Comparison of ENCODE assay signal across 15 cellular contexts in the genomic region with DNA sequence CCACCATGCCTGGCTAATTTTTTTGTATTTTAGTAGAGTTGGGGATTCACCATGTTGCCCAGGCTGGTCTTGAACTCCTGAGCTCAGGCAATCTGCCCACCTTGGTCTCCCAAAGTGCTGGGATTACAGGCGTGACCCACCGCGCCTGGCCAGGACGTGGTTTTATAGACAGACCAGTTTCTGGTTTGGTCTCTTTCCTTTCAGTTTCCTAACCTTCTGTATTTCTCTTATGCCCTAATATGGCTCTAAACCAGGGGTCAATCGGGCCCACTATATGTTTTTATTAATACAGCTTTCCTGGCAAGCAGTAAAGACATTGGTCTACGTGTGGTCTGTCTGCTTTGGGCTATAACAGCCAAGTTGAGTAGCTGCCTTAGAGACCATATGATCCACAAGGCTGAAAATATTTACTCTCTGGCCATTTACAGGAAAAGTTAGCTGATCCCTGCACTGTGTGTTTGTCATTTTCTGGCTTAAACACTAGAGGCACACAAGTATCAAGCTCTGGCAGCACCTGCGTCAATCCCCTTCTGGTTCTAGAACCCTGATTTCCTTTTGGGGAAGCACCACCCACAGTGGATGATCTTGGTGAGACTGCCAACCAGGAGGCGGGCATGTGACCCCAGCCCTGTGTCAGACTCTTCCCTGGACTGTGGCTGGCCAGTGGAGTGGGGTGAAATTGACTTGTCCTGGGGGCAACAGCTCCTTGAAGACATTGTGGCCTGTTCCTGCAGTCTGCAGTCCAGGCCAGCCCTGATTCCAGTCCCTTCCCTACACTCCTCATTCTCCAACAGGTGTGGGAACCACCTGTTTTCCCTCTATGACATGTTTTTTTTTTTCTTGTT.
"Had no signal": no experiment of that assay in that cellular context is flagged by ENCODE, and none has a peak within 500 bp of the region (broad histone marks: within the 10 kb centered on the region; RNA-seq: fewer than 3 reads in every experiment).

No MANE protein-coding gene starts in this region.

- H3K4me1 ChIP-seq: foreskin keratinocyte had no signal

- H3K27ac ChIP-seq: brain microvascular endothelial cell, foreskin keratinocyte, suprapubic skin had no signal

- FAIRE-seq: small intestine had no signal

- DNase-seq: activated CD4-positive, CD25-positive, alpha-beta regulatory T cell treated with anti-CD3 and anti-CD28 coated beads, Interleukin-2, amount 50 U/mL, for 72 hours; activated naive CD4-positive, alpha-beta T cell treated with Interleukin-2 at 50 U/mL for 16 hours; anterior cingulate cortex; brain microvascular endothelial cell; effector memory CD4-positive, alpha-beta T cell; foreskin keratinocyte; mesendoderm; nucleus accumbens; small intestine; stimulated activated CD4-positive, alpha-beta T cell treated with anti-CD3 and anti-CD28 coated beads, Interleukin-4, amount 100 ng/mL, for 4 hours; stimulated activated CD8-positive, alpha-beta memory T cell treated with anti-CD3 and anti-CD28 coated beads, Interleukin-4, amount 100 ng/mL, for 48 hours; stimulated activated naive CD4-positive, alpha-beta T cell treated with Interleukin-2 at 50 U/mL for 16 hours; T-helper 9 cell had no signal

- H3K4me3 ChIP-seq: suprapubic skin had no signal

- H3K36me3 ChIP-seq: brain microvascular endothelial cell, suprapubic skin had no signal

- ATAC-seq: foreskin keratinocyte; natural killer cell treated with Interleukin-12 subunit alpha and Interleukin-12 subunit beta and Interleukin-15 and Interleukin-18, amount 100 ng/mL, for 72 hours had no signal

- H3K9me3 ChIP-seq: suprapubic skin had no signal
